In genomic region chr14:62076825-62077660, GRCh38 we compare ENCODE assay signal across 18 cellular contexts.
DNase-seq lines count a peak whose midpoint lies in the region; ATAC-seq and TF ChIP-seq lines count a peak whose summit lies in the region.
"Had no signal": no experiment of that assay in that cellular context is flagged by ENCODE, and none has a peak within 500 bp of the region (broad histone marks: within the 10 kb centered on the region; RNA-seq: fewer than 3 reads in every experiment).

No MANE protein-coding gene starts in this region.

- H3F3A ChIP-seq in SK-N-SH (replicated peaks; ENCODE audit: insufficient read depth) = no peaks in the 10 kb centered on the region
- no peaks in the 10 kb centered on the region for H3F3A ChIP-seq in neural progenitor cell (ENCODE audit: low read depth)

- H3K27ac ChIP-seq in SK-N-SH (ENCODE audit: low read depth in 2 of 2, low read length in 1 of 2) (no peak overlapping the region), Karpas-422 (ENCODE audit: low read length) (0 out of 2 replicates have a peak overlapping the region, but pooled peaks have one; percentile 94), neural progenitor cell (no peak overlapping the region), stomach (no peak overlapping the region)
- H3K27ac ChIP-seq: psoas muscle, SK-N-MC, upper lobe of right lung had no signal

- TF ChIP-seq EP300 in SK-N-SH (IDR thresholded peaks at IDR 0.05; ENCODE audit: borderline replicate concordance in 1 of 2, low read depth in 1 of 2, low read length in 1 of 2) = no peak
- no peak for TF ChIP-seq EP300 in stomach (IDR thresholded peaks at IDR 0.05)

- H3K4me1 Mint-ChIP-seq in WTC11 (peaks cover 4% of the 10 kb centered on the region; the same call in 1 of the 2 replicates), neural progenitor cell (peaks cover 40% of the 10 kb centered on the region)
- H3K4me1 Mint-ChIP-seq: CD14-positive monocyte had no signal

- H3K36me3 ChIP-seq in SK-N-SH (replicated peaks in 1 of 2; ENCODE audit: control insufficient read depth in 1 of 2, insufficient read depth in 2 of 2, low read length in 1 of 2) = no peaks in the 10 kb centered on the region
- no peaks in the 10 kb centered on the region for H3K36me3 ChIP-seq in Karpas-422 (ENCODE audit: insufficient read depth, low read length)
- H3K36me3 ChIP-seq in neural progenitor cell = no peaks in the 10 kb centered on the region
- no peaks in the 10 kb centered on the region for H3K36me3 ChIP-seq in stomach
- H3K36me3 ChIP-seq: upper lobe of right lung had no signal

- H3K9ac ChIP-seq in SK-N-SH = no peak overlapping the region
- H3K9ac ChIP-seq in Karpas-422 (ENCODE audit: low read length) = peak overlapping the region; percentile 8; the same call in 1 of the 2 replicates
- no peak overlapping the region for H3K9ac ChIP-seq in neural progenitor cell

- H3K27me3 ChIP-seq in SK-N-SH (ENCODE audit: insufficient read depth) (no peaks in the 10 kb centered on the region; the same call in 1 of the 2 replicates), Karpas-422 (ENCODE audit: low read length) (no peaks in the 10 kb centered on the region), neural progenitor cell (no peaks in the 10 kb centered on the region), stomach (no peaks in the 10 kb centered on the region)
- H3K27me3 ChIP-seq: upper lobe of right lung had no signal

- 32% methylated on average over 6 of the region's 6 CpGs for WGBS in SK-N-SH (ENCODE audit: low lambda C conversion rate)
- 49 to 67% (median 63%) methylated on average over 6 of the region's 6 CpGs for WGBS in stomach, 5 donors

- ATAC-seq in SK-N-SH treated with all-trans-retinoic acid at 6 μM for 48 hours (no peak), WTC11 (peak; percentile 24; the same call in 1 of the 2 replicates), GM18868 (IDR thresholded peaks at IDR 0.05; ENCODE audit: unreplicated experiment) (no peak)
- ATAC-seq: psoas muscle, upper lobe of right lung had no signal

- no peak for TF ChIP-seq CTCF in SK-N-SH (IDR thresholded peaks at IDR 0.05)
- no peak for TF ChIP-seq CTCF in WTC11 (IDR thresholded peaks at IDR 0.05)
- TF ChIP-seq CTCF in neural progenitor cell (IDR thresholded peaks at IDR 0.05) = no peak
- no peak for TF ChIP-seq CTCF in stomach (IDR thresholded peaks at IDR 0.05)

- no peak overlapping the region for H3K4me3 ChIP-seq in SK-N-SH (ENCODE audit: low read depth in 2 of 2, low read length in 1 of 2)
- H3K4me3 ChIP-seq in Karpas-422 (ENCODE audit: low read length) = no peak overlapping the region
- H3K4me3 ChIP-seq in neural progenitor cell = no peak overlapping the region
- H3K4me3 ChIP-seq in stomach = no peak overlapping the region
- H3K4me3 ChIP-seq: psoas muscle, SK-N-MC, upper lobe of right lung had no signal

- CTCF ChIA-PET in SK-N-SH (lab: Yijun Ruan, JAX) = interaction anchor here (1.0 to 1.3 kb wide), 2 partner anchors 12 to 808 kb away, joined by 3 read pairs; no protein-coding TSS in a partner anchor
- CTCF ChIA-PET in WTC11 (lab: Charles Lee) = interaction anchor here (1.2 to 1.8 kb wide), 2 partner anchors 46 to 50 kb away, joined by 4 read pairs; no protein-coding TSS in a partner anchor

- H3K4me3 Mint-ChIP-seq in WTC11 (no peak overlapping the region), neural progenitor cell (no peak overlapping the region)
- H3K4me3 Mint-ChIP-seq: activated T-helper 1 cell treated with anti-CD3 and anti-CD28 coated beads, Interleukin-12 subunit alpha, Interleukin-12 subunit beta, Interleukin-2, Interleukin-4 antibody, amounts not matched to agents 30 ng/mL and 10 ng/mL and 1 ng/mL, durations not matched to agents 14 hours and 24 hours and 36 hours; CD14-positive monocyte; HFFc6; nephron progenitor cell had no signal

- no peaks in the 10 kb centered on the region for H3K36me3 Mint-ChIP-seq in WTC11
- H3K36me3 Mint-ChIP-seq in neural progenitor cell = no peaks in the 10 kb centered on the region
- H3K36me3 Mint-ChIP-seq: CD14-positive monocyte had no signal

- H3K9me2 ChIP-seq in SK-N-SH (no peaks in the 10 kb centered on the region), Karpas-422 (replicated peaks; ENCODE audit: insufficient read depth, low read length) (no peaks in the 10 kb centered on the region)

- H3K9me3 Mint-ChIP-seq in WTC11 = no peaks in the 10 kb centered on the region
- H3K9me3 Mint-ChIP-seq in neural progenitor cell = peaks cover 2% of the 10 kb centered on the region
- H3K9me3 Mint-ChIP-seq: activated T-helper 1 cell treated with anti-CD3 and anti-CD28 coated beads, Interleukin-12 subunit alpha, Interleukin-12 subunit beta, Interleukin-2, Interleukin-4 antibody, amounts not matched to agents 30 ng/mL and 10 ng/mL and 1 ng/mL, durations not matched to agents 14 hours and 24 hours and 36 hours; HFFc6; nephron progenitor cell had no signal

- DNase-seq in SK-N-SH (no peak), Karpas-422 (no peak), WTC11 (ENCODE audit: low spot score) (no peak), neural progenitor cell (ENCODE audit: low spot score) (peak; percentile 21), glomerular visceral epithelial cell (ENCODE audit: extremely low spot score) (no peak), stomach (no peak)
- DNase-seq: amygdala, HFFc6, hippocampal formation, kidney, nephron progenitor cell, psoas muscle, upper lobe of right lung had no signal

- no peak for TF ChIP-seq POLR2A in stomach (IDR thresholded peaks at IDR 0.05)

- intact Hi-C loops in stomach (cut with DNase I; ENCODE audit: low total_unique reads) = no loop called here

- H3K4me1 ChIP-seq in SK-N-SH (ENCODE audit: control insufficient read depth in 1 of 2, insufficient read depth in 2 of 2, low read depth in 1 of 2, low read length in 1 of 2) (no peaks in the 10 kb centered on the region), Karpas-422 (ENCODE audit: low read length) (peaks cover 56% of the 10 kb centered on the region), neural progenitor cell (peaks cover 26% of the 10 kb centered on the region), stomach (no peaks in the 10 kb centered on the region)
- H3K4me1 ChIP-seq: psoas muscle, upper lobe of right lung had no signal

- H3K27me3 Mint-ChIP-seq in WTC11 (ENCODE audit: low read depth) = no peaks in the 10 kb centered on the region
- H3K27me3 Mint-ChIP-seq in neural progenitor cell (ENCODE audit: insufficient read depth, low read depth) = no peaks in the 10 kb centered on the region

- no peak overlapping the region for H3K4me2 ChIP-seq in SK-N-SH
- peak overlapping the region; percentile 67 for H3K4me2 ChIP-seq in Karpas-422 (ENCODE audit: low read depth, low read length, poor library complexity, severe bottlenecking)
- peak overlapping the region; percentile 32 for H3K4me2 ChIP-seq in neural progenitor cell

- 0 out of 2 replicates have a peak overlapping the region, but pooled peaks have one; percentile 35 for H2AFZ ChIP-seq in SK-N-SH (ENCODE audit: low read depth)
- H2AFZ ChIP-seq in Karpas-422 (ENCODE audit: low read length) = no peak overlapping the region
- no peak overlapping the region for H2AFZ ChIP-seq in neural progenitor cell (replicated peaks)

- H3K9me3 ChIP-seq in SK-N-SH = no peaks in the 10 kb centered on the region
- no peaks in the 10 kb centered on the region for H3K9me3 ChIP-seq in Karpas-422 (ENCODE audit: low read length)
- no peaks in the 10 kb centered on the region for H3K9me3 ChIP-seq in neural progenitor cell (ENCODE audit: low read depth)
- H3K9me3 ChIP-seq in stomach = no peaks in the 10 kb centered on the region
- H3K9me3 ChIP-seq: psoas muscle, upper lobe of right lung had no signal

- no peak for TF ChIP-seq RAD21 in SK-N-SH (IDR thresholded peaks at IDR 0.05; ENCODE audit: low read length)

- POLR2A ChIA-PET in SK-N-SH (lab: Yijun Ruan, JAX) = no interaction called here
- POLR2A ChIA-PET in WTC11 (lab: Charles Lee) = no interaction called here

- no peak overlapping the region for H3K27ac Mint-ChIP-seq in WTC11
- peak overlapping the region; percentile 21 for H3K27ac Mint-ChIP-seq in neural progenitor cell
- H3K27ac Mint-ChIP-seq: activated T-helper 1 cell treated with anti-CD3 and anti-CD28 coated beads, Interleukin-12 subunit alpha, Interleukin-12 subunit beta, Interleukin-2, Interleukin-4 antibody, amounts not matched to agents 30 ng/mL and 10 ng/mL and 1 ng/mL, durations not matched to agents 14 hours and 24 hours and 36 hours; CD14-positive monocyte; HFFc6 had no signal

- H4K20me1 ChIP-seq in SK-N-SH (ENCODE audit: insufficient read depth) (no peaks in the 10 kb centered on the region), Karpas-422 (ENCODE audit: insufficient read depth, low read depth, low read length) (no peaks in the 10 kb centered on the region), neural progenitor cell (ENCODE audit: low read depth) (no peaks in the 10 kb centered on the region)

- H3K79me2 ChIP-seq in SK-N-SH (ENCODE audit: insufficient read depth) (no peaks in the 10 kb centered on the region), Karpas-422 (ENCODE audit: low read length) (no peaks in the 10 kb centered on the region), neural progenitor cell (ENCODE audit: low read depth) (no peaks in the 10 kb centered on the region)

TF ChIP-seq in SK-N-SH, 30 proteins besides CTCF, POLR2A, EP300 and RAD21 (continues in another document):
- TF ChIP-seq RXRA (IDR thresholded peaks at IDR 0.05; ENCODE audit: borderline replicate concordance, low read depth) (no peak), JUND (IDR thresholded peaks at IDR 0.05) (no peak), MXI1 (IDR thresholded peaks at IDR 0.05; ENCODE audit: low read depth, low read length) (no peak), TEAD4 (IDR thresholded peaks at IDR 0.05; ENCODE audit: borderline replicate concordance, insufficient read depth) (no peak), NRF1 (IDR thresholded peaks at IDR 0.05; ENCODE audit: low read depth, low read length) (no peak), POLR2AphosphoS5 (IDR thresholded peaks at IDR 0.05; ENCODE audit: low read depth, low read length) (no peak)

TF ChIP-seq in SK-N-SH treated with all-trans-retinoic acid at 6 μM for 48 hours, 23 proteins besides CTCF, POLR2A, EP300 and RAD21 (continues in another document):
- TF ChIP-seq TCF4 (CRISPR knock-in tag; IDR thresholded peaks at IDR 0.05; ENCODE audit: borderline replicate concordance) (no peak), ZNF70 (CRISPR knock-in tag; IDR thresholded peaks at IDR 0.05) (no peak)

TF ChIP-seq in WTC11, 78 proteins besides CTCF, POLR2A, EP300 and RAD21:
- TF ChIP-seq GTF2I (CRISPR knock-in tag; conservative IDR thresholded peaks at IDR 0.05) = no peak
